In genomic region chr17:2227025-2227699, GRCh38 we compare ENCODE assay signal across 17 cellular contexts.
"Had no signal": no experiment of that assay in that cellular context is flagged by ENCODE, and none has a peak within 500 bp of the region (broad histone marks: within the 10 kb centered on the region; RNA-seq: fewer than 3 reads in every experiment).

No MANE protein-coding gene starts in this region.

- H3K9me3 ChIP-seq: colonic mucosa, upper lobe of left lung had no signal

- H3K4me3 ChIP-seq: colonic mucosa, upper lobe of left lung had no signal

- H3K27ac ChIP-seq: colonic mucosa, upper lobe of left lung had no signal

- H3K27me3 ChIP-seq: colonic mucosa, upper lobe of left lung had no signal

- DNase-seq: activated CD4-positive, alpha-beta T cell treated with anti-CD3 and anti-CD28 coated beads, Interleukin-2, amount 50 U/mL, for 4 hours; activated CD4-positive, CD25-positive, alpha-beta regulatory T cell treated with anti-CD3 and anti-CD28 coated beads, Interleukin-2, amount 50 U/mL, for 72 hours; activated effector memory CD4-positive, alpha-beta T cell treated with anti-CD3 and anti-CD28 coated beads, Interleukin-2, amount 50 U/mL, for 16 hours; activated T-cell treated with anti-CD3 and anti-CD28 coated beads, Interleukin-2, amount 50 U/mL, for 4 hours; aorta; caudate nucleus; colonic mucosa; effector CD4-positive, alpha-beta T cell; hypothalamus; occipital lobe; stimulated activated CD4-positive, alpha-beta T cell treated with anti-CD3 and anti-CD28 coated beads, Interleukin-2, amount 100 ng/mL, for 48 hours; stimulated activated naive CD4-positive, alpha-beta T cell treated with Interleukin-2 at 50 U/mL for 16 hours; SW 1271; upper lobe of left lung had no signal

- ATAC-seq: activated naive CD4-positive, alpha-beta T cell treated with anti-CD3 and anti-CD28 coated beads, Interleukin-2, amount 50 U/mL, for 72 hours; activated T-cell treated with anti-CD3 and anti-CD28 coated beads, Interleukin-2, amount 50 U/mL, for 4 hours; natural killer cell treated with Interleukin-12 subunit alpha and Interleukin-12 subunit beta and Interleukin-15 and Interleukin-18, amount 100 ng/mL, for 72 hours; sciatic nerve had no signal

- H3K4me1 ChIP-seq: colonic mucosa had no signal

- H3K36me3 ChIP-seq: colonic mucosa, upper lobe of left lung had no signal
